In genomic region chr14:76705214-76705613, GRCh38 we compare ENCODE assay signal across 23 cellular contexts.
"Had no signal": no experiment of that assay in that cellular context is flagged by ENCODE, and none has a peak within 500 bp of the region (broad histone marks: within the 10 kb centered on the region; RNA-seq: fewer than 3 reads in every experiment).

No MANE protein-coding gene starts in this region.

- H3K27ac Mint-ChIP-seq: activated CD8-positive, alpha-beta memory T cell treated with anti-CD3 and anti-CD28 coated beads, Interleukin-2, amount 10 ng/mL, durations not matched to agents 7 days and 5 days; activated CD8-positive, alpha-beta T cell treated with anti-CD3 and anti-CD28 coated beads, Interleukin-2, amount 10 ng/mL, durations not matched to agents 7 days and 5 days; nephron; WTC11 had no signal

- H3K27me3 ChIP-seq: heart left ventricle, neutrophil, ovary, tibial nerve, uterus had no signal

- H3K4me3 ChIP-seq: heart left ventricle, left ventricle myocardium inferior, mucosa of descending colon, ovary, psoas muscle, tibial nerve, uterus had no signal

- H3K4me3 Mint-ChIP-seq: activated CD8-positive, alpha-beta memory T cell treated with anti-CD3 and anti-CD28 coated beads, Interleukin-2, amount 10 ng/mL, durations not matched to agents 7 days and 5 days; activated CD8-positive, alpha-beta T cell treated with anti-CD3 and anti-CD28 coated beads, Interleukin-2, amount 10 ng/mL, durations not matched to agents 7 days and 5 days; nephron; WTC11 had no signal

- H3K36me3 Mint-ChIP-seq: activated CD8-positive, alpha-beta memory T cell treated with anti-CD3 and anti-CD28 coated beads, Interleukin-2, amount 10 ng/mL, durations not matched to agents 7 days and 5 days; activated naive CD4-positive, alpha-beta T cell treated with anti-CD3 and anti-CD28 coated beads, Interleukin-2, amount 50 U/mL, for 72 hours; WTC11 had no signal

- H3K9me3 Mint-ChIP-seq: activated naive CD4-positive, alpha-beta T cell treated with anti-CD3 and anti-CD28 coated beads, Interleukin-2, amount 50 U/mL, for 72 hours had no signal

- DNase-seq: activated CD8-positive, alpha-beta memory T cell treated with anti-CD3 and anti-CD28 coated beads, Interleukin-2, amount 10 ng/mL, durations not matched to agents 7 days and 5 days; activated CD8-positive, alpha-beta T cell treated with anti-CD3 and anti-CD28 coated beads, Interleukin-2, amount 10 ng/mL, durations not matched to agents 7 days and 5 days; activated naive CD4-positive, alpha-beta T cell; activated T-cell treated with anti-CD3 and anti-CD28 coated beads, Interleukin-2, amount 50 U/mL, for 48 hours; effector CD8-positive, alpha-beta T cell; erythroblast; foreskin fibroblast; left ventricle myocardium inferior; mucosa of descending colon; ovary; psoas muscle; stimulated activated CD4-positive, alpha-beta T cell treated with anti-CD3 and anti-CD28 coated beads, Interleukin-15, amount 100 ng/mL, for 24 hours; stimulated activated CD4-positive, alpha-beta T cell treated with anti-CD3 and anti-CD28 coated beads, Interleukin-2, amount 100 ng/mL, for 24 hours; stimulated activated naive CD4-positive, alpha-beta T cell; T-helper 1 cell; uterus had no signal

- H3K4me1 Mint-ChIP-seq: activated CD8-positive, alpha-beta memory T cell treated with anti-CD3 and anti-CD28 coated beads, Interleukin-2, amount 10 ng/mL, durations not matched to agents 7 days and 5 days had no signal

- FAIRE-seq: colon had no signal

- H3K36me3 ChIP-seq: left ventricle myocardium inferior, neutrophil, ovary, tibial nerve, uterus had no signal

- H3K4me1 ChIP-seq: uterus had no signal

- ATAC-seq: activated CD8-positive, alpha-beta memory T cell treated with anti-CD3 and anti-CD28 coated beads, Interleukin-2, amount 10 ng/mL, durations not matched to agents 7 days and 5 days; activated CD8-positive, alpha-beta T cell treated with anti-CD3 and anti-CD28 coated beads, Interleukin-2, amount 10 ng/mL, durations not matched to agents 7 days and 5 days; activated naive CD4-positive, alpha-beta T cell treated with anti-CD3 and anti-CD28 coated beads, Interleukin-2, amount 50 U/mL, for 72 hours; heart left ventricle; mucosa of descending colon; psoas muscle; WTC11 had no signal

- H3K9me3 ChIP-seq: heart left ventricle, left ventricle myocardium inferior, mucosa of descending colon, neutrophil, ovary, psoas muscle, tibial nerve, uterus had no signal

- H3K27ac ChIP-seq: heart left ventricle, left ventricle myocardium inferior, neutrophil, ovary, psoas muscle, tibial nerve, uterus had no signal
